In genomic region chr14:50944647-50945413, GRCh38 we compare ENCODE assay signal across 8 cellular contexts.
DNase-seq lines count a peak whose midpoint lies in the region; ATAC-seq lines count a peak whose summit lies in the region.

No MANE protein-coding gene starts in this region.

- H3K9me3 Mint-ChIP-seq in stimulated activated naive CD8-positive, alpha-beta T cell treated with anti-CD3 and anti-CD28 coated beads, Interleukin-15, Interleukin-2, amounts not matched to agents 100 ng/mL and 50 ng/mL, for 24 hours, result no peaks in the 10 kb centered on the region

- peak; percentile 37 for DNase-seq in NCI-H82 (lab: John Stamatoyannopoulos, UW)
- DNase-seq in NCI-H82 treated with DMSO at 0.1 percent for 48 hours (lab: John Stamatoyannopoulos, UW; ENCODE audit: unreplicated experiment), result no peak
- peak; percentile 55 for DNase-seq in NOMO-1 treated with DMSO at 0.1 percent for 48 hours (lab: John Stamatoyannopoulos, UW; ENCODE audit: unreplicated experiment)
- peak; percentile 77 to 83 for DNase-seq in T47D (ENCODE audit: low read depth in 1 of 2, low spot score in 1 of 2)
- peak; percentile 65 for DNase-seq in kidney tubule cell (ENCODE audit: low spot score)

- H3K27ac Mint-ChIP-seq in stimulated activated naive CD8-positive, alpha-beta T cell treated with anti-CD3 and anti-CD28 coated beads, Interleukin-15, Interleukin-2, amounts not matched to agents 100 ng/mL and 50 ng/mL, for 24 hours, result peak overlapping the region; percentile 52

- peaks cover 39% of the 10 kb centered on the region for H3K27me3 Mint-ChIP-seq in stimulated activated naive CD8-positive, alpha-beta T cell treated with anti-CD3 and anti-CD28 coated beads, Interleukin-15, Interleukin-2, amounts not matched to agents 100 ng/mL and 50 ng/mL, for 24 hours

- H3K4me3 Mint-ChIP-seq in stimulated activated naive CD8-positive, alpha-beta T cell treated with anti-CD3 and anti-CD28 coated beads, Interleukin-15, Interleukin-2, amounts not matched to agents 100 ng/mL and 50 ng/mL, for 24 hours, result peak overlapping the region; percentile 84

- no peaks in the 10 kb centered on the region for H3K36me3 Mint-ChIP-seq in stimulated activated naive CD8-positive, alpha-beta T cell treated with anti-CD3 and anti-CD28 coated beads, Interleukin-15, Interleukin-2, amounts not matched to agents 100 ng/mL and 50 ng/mL, for 24 hours (ENCODE audit: low read depth)

- peaks cover 11% of the 10 kb centered on the region for H3K4me1 Mint-ChIP-seq in stimulated activated naive CD8-positive, alpha-beta T cell treated with anti-CD3 and anti-CD28 coated beads, Interleukin-15, Interleukin-2, amounts not matched to agents 100 ng/mL and 50 ng/mL, for 24 hours (ENCODE audit: low read depth)

- in situ Hi-C loops in T47D (cut with HindIII; ENCODE audit: low pct_unique_long_range_greater_than_20kb, low sequenced_read_pairs), result no loop called here

- ATAC-seq in HG02678 (IDR thresholded peaks at IDR 0.05; ENCODE audit: unreplicated experiment) (peak; percentile 5), HG02588 (IDR thresholded peaks at IDR 0.05; ENCODE audit: unreplicated experiment) (no peak)
